9 cellular contexts compared by ENCODE assay signal in genomic region chr1:158527190-158527815, GRCh38. TPM values are rescaled to one million over a fixed set of nuclear protein-coding genes. Genes with fewer than 3 reads are reported as not detected.
DNase-seq lines count a peak whose midpoint lies in the region; ATAC-seq and TF ChIP-seq lines count a peak whose summit lies in the region.
"Had no signal": no experiment of that assay in that cellular context is flagged by ENCODE, and none has a peak within 500 bp of the region (broad histone marks: within the 10 kb centered on the region; RNA-seq: fewer than 3 reads in every experiment).

No MANE protein-coding gene starts in this region.

- H3K14ac ChIP-seq in H9 (ENCODE audit: insufficient read depth, low read length): no peak overlapping the region

- no peak overlapping the region for H3K56ac ChIP-seq in H9 (ENCODE audit: insufficient read length, low read depth, low read length)

- no peak overlapping the region for H3K23ac ChIP-seq in H9 (ENCODE audit: insufficient read length, low read depth, low read length)

- no peak overlapping the region for H3K4me2 ChIP-seq in H9 (ENCODE audit: insufficient read depth, insufficient read length, low read length)

- H3T11ph ChIP-seq in H9 (ENCODE audit: low read length): no peak overlapping the region

- no peaks in the 10 kb centered on the region for H3K36me3 ChIP-seq in CD8-positive, alpha-beta T cell (ENCODE audit: insufficient read depth, low read length)

- no peak overlapping the region for H2BK120ac ChIP-seq in H9 (ENCODE audit: low read depth, low read length, poor library complexity, severe bottlenecking)

- no peaks in the 10 kb centered on the region for H3K27me3 ChIP-seq in CD8-positive, alpha-beta T cell (ENCODE audit: insufficient read depth, low read length)
- no peaks in the 10 kb centered on the region for H3K27me3 ChIP-seq in H9 (ENCODE audit: insufficient read depth, low read length)

- CTCF ChIA-PET in CD8-positive, alpha-beta T cell (lab: Charles Lee): interaction anchor here (0.9 to 1.4 kb wide), 5 partner anchors 17 to 325 kb away, joined by 3 to 4 read pairs (median 4); no protein-coding TSS in a partner anchor
- CTCF ChIA-PET in RWPE1 (lab: Yijun Ruan, JAX): interaction anchor here (0.6 to 0.7 kb wide), 6 partner anchors 12 to 736 kb away, joined by 3 to 5 read pairs (median 3); no protein-coding TSS in a partner anchor

- H3K27ac ChIP-seq in CD8-positive, alpha-beta T cell (ENCODE audit: low read depth, low read length): no peak overlapping the region
- no peak overlapping the region for H3K27ac ChIP-seq in H9 (ENCODE audit: insufficient read length, low read depth, low read length)
- no peak overlapping the region for H3K27ac ChIP-seq in RWPE1

- H3K9me3 Mint-ChIP-seq in CD8-positive, alpha-beta T cell: no peaks in the 10 kb centered on the region
- H3K9me3 Mint-ChIP-seq in H9: peaks cover 11 to 12% of the 10 kb centered on the region in 2 experiments; a peak in 3 of 5 replicates

- no peak overlapping the region for H2BK15ac ChIP-seq in H9 (ENCODE audit: low read depth, low read length)

- intact Hi-C loops in CD8-positive, alpha-beta T cell (cut with DNase I, micrococcal nuclease): loop anchor here in 1 of 2 experiments (5.0 kb wide), 1 partner anchor 325 kb away; no protein-coding TSS in a partner anchor

- ATAC-seq in CD8-positive, alpha-beta T cell: no peak
- ATAC-seq in HG03342 (IDR thresholded peaks at IDR 0.05; ENCODE audit: unreplicated experiment): no peak

- WGBS in H9 (ENCODE audit: extremely low coverage, insufficient read length, low lambda C conversion rate): no CpG with 5 or more reads among the region's 2 CpGs

- in situ Hi-C loops in ACHN (cut with HindIII; ENCODE audit: low pct_ligation_motif_present, low pct_unique_long_range_greater_than_20kb, low sequenced_read_pairs): no loop called here

- no peaks in the 10 kb centered on the region for H3K79me2 ChIP-seq in H9 (ENCODE audit: insufficient read depth, low read length)

- no peak overlapping the region for H4K8ac ChIP-seq in H9 (replicated peaks; ENCODE audit: insufficient read length, low read depth, low read length)

- no peak for DNase-seq in CD8-positive, alpha-beta T cell
- DNase-seq in H9 (no peak), RWPE1 (ENCODE audit: low spot score) (peak; percentile 20), iPS-NIHi11 (ENCODE audit: low spot score) (peak; percentile 33), ACHN (no peak)
- no peak for DNase-seq in stimulated activated CD4-positive, alpha-beta T cell treated with anti-CD3 and anti-CD28 coated beads, Interleukin-4, amount 100 ng/mL, for 4 hours
- no peak for DNase-seq in central memory CD4-positive, alpha-beta T cell
- DNase-seq: activated CD4-positive, alpha-beta T cell treated with anti-CD3 and anti-CD28 coated beads, Interleukin-2, amount 10 ng/mL, durations not matched to agents 7 days and 5 days had no signal

- no peaks in the 10 kb centered on the region for H3K4me1 ChIP-seq in CD8-positive, alpha-beta T cell (ENCODE audit: insufficient read depth, low read length)
- no peaks in the 10 kb centered on the region; the same call in 1 of the 2 replicates for H3K4me1 ChIP-seq in H9 (ENCODE audit: insufficient read depth, low read length)

- no peaks in the 10 kb centered on the region for H3K4me1 Mint-ChIP-seq in CD8-positive, alpha-beta T cell (ENCODE audit: low read depth)
- peaks cover 13 to 15% of the 10 kb centered on the region in 2 experiments for H3K4me1 Mint-ChIP-seq in H9
- H3K4me1 Mint-ChIP-seq: activated CD4-positive, alpha-beta T cell treated with anti-CD3 and anti-CD28 coated beads, Interleukin-2, amount 10 ng/mL, durations not matched to agents 7 days and 5 days had no signal

- no peak overlapping the region for H2BK5ac ChIP-seq in H9 (ENCODE audit: insufficient read length, low read length)

- H2AK5ac ChIP-seq in H9 (ENCODE audit: insufficient read length, low read length): no peak overlapping the region

- H3K4me3 ChIP-seq in CD8-positive, alpha-beta T cell (ENCODE audit: low read depth, low read length): no peak overlapping the region

- H2AFZ ChIP-seq in H9 (ENCODE audit: low read length): no peak overlapping the region

- POLR2A ChIA-PET in CD8-positive, alpha-beta T cell (lab: Charles Lee): no interaction called here
- POLR2A ChIA-PET in RWPE1 (lab: Yijun Ruan, JAX; ENCODE audit: low non-redundant PET): no interaction called here

- no peak overlapping the region for H3K4me3 Mint-ChIP-seq in CD8-positive, alpha-beta T cell
- no peak overlapping the region for H3K4me3 Mint-ChIP-seq in H9
- H3K4me3 Mint-ChIP-seq: activated CD4-positive, alpha-beta T cell treated with anti-CD3 and anti-CD28 coated beads, Interleukin-2, amount 10 ng/mL, durations not matched to agents 7 days and 5 days had no signal

- no peak overlapping the region for H4K91ac ChIP-seq in H9 (ENCODE audit: insufficient read length, low read depth, low read length)

- H3K27me3 Mint-ChIP-seq in CD8-positive, alpha-beta T cell (ENCODE audit: low read depth): peaks cover 14% of the 10 kb centered on the region
- H3K27me3 Mint-ChIP-seq in H9 (ENCODE audit: low read depth): no peaks in the 10 kb centered on the region; the same call in 1 of the 2 replicates

- peak; percentile 58 for TF ChIP-seq CTCF in CD8-positive, alpha-beta T cell (IDR thresholded peaks at IDR 0.05)
- TF ChIP-seq CTCF in H9 (conservative IDR thresholded peaks at IDR 0.05) (peak; percentile 13; the same call in 1 of the 3 replicates), RWPE1 (conservative IDR thresholded peaks at IDR 0.05; ENCODE audit: low read depth) (peak; percentile 84)

- H3K36me3 Mint-ChIP-seq in CD8-positive, alpha-beta T cell: no peaks in the 10 kb centered on the region
- peaks cover 0 to 8% (median 0%) of the 10 kb centered on the region in 3 experiments; a peak in 5 of 7 replicates for H3K36me3 Mint-ChIP-seq in H9 (ENCODE audit: insufficient read depth in 1 of 3, low read depth in 3 of 3)

- no peak overlapping the region for H2BK12ac ChIP-seq in H9 (ENCODE audit: insufficient read length, low read depth, low read length)

- H4K5ac ChIP-seq in H9 (ENCODE audit: insufficient read length, low read depth, low read length): no peak overlapping the region

- no peak overlapping the region for H3K4ac ChIP-seq in H9 (ENCODE audit: low read depth, low read length)

- no peak overlapping the region for H3K9ac ChIP-seq in H9 (ENCODE audit: extremely low read depth, insufficient read length, low read length)

- H3K27ac Mint-ChIP-seq in CD8-positive, alpha-beta T cell: no peak overlapping the region
- peak overlapping the region in 2 of 3 experiments; percentile 15 to 23; a peak in 3 of 7 replicates for H3K27ac Mint-ChIP-seq in H9
- H3K27ac Mint-ChIP-seq: activated CD4-positive, alpha-beta T cell treated with anti-CD3 and anti-CD28 coated beads, Interleukin-2, amount 10 ng/mL, durations not matched to agents 7 days and 5 days had no signal

- no peaks in the 10 kb centered on the region for H3K9me3 ChIP-seq in CD8-positive, alpha-beta T cell (ENCODE audit: low read length)
- H3K9me3 ChIP-seq in H9 (ENCODE audit: control insufficient read depth, low read depth, low read length): no peaks in the 10 kb centered on the region

- no peak overlapping the region for H3K18ac ChIP-seq in H9 (ENCODE audit: insufficient read length, low read depth, low read length)

- H3K79me1 ChIP-seq in H9 (ENCODE audit: insufficient read depth, low read depth, low read length, poor library complexity, severe bottlenecking): no peaks in the 10 kb centered on the region

- no peaks in the 10 kb centered on the region for H3K23me2 ChIP-seq in H9 (ENCODE audit: insufficient read length, low read depth, low read length, poor library complexity, severe bottlenecking)

- no peaks in the 10 kb centered on the region for H4K20me1 ChIP-seq in H9 (ENCODE audit: control insufficient read depth, insufficient read depth, insufficient read length)

- no peak overlapping the region for H2BK20ac ChIP-seq in H9 (ENCODE audit: low read depth, low read length, poor library complexity, severe bottlenecking)

RNA-seq across cellular contexts. Expression of gene OR6Y1, which starts 26.9 kb away (rescaled TPM):
- not detected for total RNA-seq in CD8-positive, alpha-beta T cell
- not detected in 2 replicates for total RNA-seq in H9 (2021)
- total RNA-seq: activated CD4-positive, alpha-beta T cell treated with anti-CD3 and anti-CD28 coated beads, Interleukin-2, amount 10 ng/mL, durations not matched to agents 7 days and 5 days had no signal

RNA-seq across cellular contexts. Expression of gene OR6P1, which starts 43.1 kb away (rescaled TPM):
- total RNA-seq in CD8-positive, alpha-beta T cell: not detected
- total RNA-seq in H9 (2021): not detected in 2 replicates
- total RNA-seq: activated CD4-positive, alpha-beta T cell treated with anti-CD3 and anti-CD28 coated beads, Interleukin-2, amount 10 ng/mL, durations not matched to agents 7 days and 5 days had no signal

RNA-seq across cellular contexts. Expression of gene OR10X1, which starts 52.4 kb away (rescaled TPM):
- not detected for total RNA-seq in CD8-positive, alpha-beta T cell
- total RNA-seq in H9 (2021): not detected in 2 replicates
- total RNA-seq: activated CD4-positive, alpha-beta T cell treated with anti-CD3 and anti-CD28 coated beads, Interleukin-2, amount 10 ng/mL, durations not matched to agents 7 days and 5 days had no signal

RNA-seq across cellular contexts. Expression of gene OR10R2, which starts 55.3 kb away (rescaled TPM):
- total RNA-seq in CD8-positive, alpha-beta T cell: not detected
- not detected in 2 replicates for total RNA-seq in H9 (2021)
- total RNA-seq: activated CD4-positive, alpha-beta T cell treated with anti-CD3 and anti-CD28 coated beads, Interleukin-2, amount 10 ng/mL, durations not matched to agents 7 days and 5 days had no signal

Comparison
In these comparisons a context has a peak if more than half of its experiments do, and no peak if none do; other contexts are left out.
1. DNase-seq: peak in RWPE1 (single experiment) and iPS-NIHi11 (single experiment); none in CD8-positive, alpha-beta T cell (0 of 7), H9 (single experiment), stimulated activated CD4-positive, alpha-beta T cell treated with anti-CD3 and anti-CD28 coated beads, Interleukin-4, amount 100 ng/mL, for 4 hours (0 of 2), central memory CD4-positive, alpha-beta T cell (single experiment) and ACHN (single experiment).
2. CTCF ChIP-seq: peak in every context shown above with its lines; median percentile 84 in RWPE1; 58 in CD8-positive, alpha-beta T cell; 13 in H9.